17 cellular contexts compared by ENCODE assay signal in the genomic region with DNA sequence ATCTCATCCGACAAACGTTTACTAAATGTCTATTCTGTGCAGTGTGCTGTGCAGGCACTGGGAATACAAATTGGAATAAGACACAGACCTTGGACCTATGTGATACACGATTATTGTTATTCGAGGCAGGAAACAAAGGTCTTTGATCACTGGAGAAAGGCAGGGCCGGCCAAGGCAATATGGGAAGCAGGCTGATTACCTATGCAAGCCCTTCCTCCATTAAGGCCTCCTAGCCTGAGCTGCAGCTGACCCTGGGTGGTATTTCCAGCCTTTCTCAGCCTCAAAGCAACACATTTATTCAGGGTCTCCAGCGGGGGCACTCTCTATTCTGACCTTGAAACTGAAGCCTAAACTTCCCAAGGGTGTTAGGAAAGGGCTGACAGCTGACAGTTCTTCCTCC. TPM values are rescaled to one million over a fixed set of nuclear protein-coding genes. Genes with fewer than 3 reads are reported as not detected.
"Had no signal": no experiment of that assay in that cellular context is flagged by ENCODE, and none has a peak within 500 bp of the region (broad histone marks: within the 10 kb centered on the region; RNA-seq: fewer than 3 reads in every experiment).

No MANE protein-coding gene starts in this region.

- H3K27ac ChIP-seq: breast epithelium, foreskin keratinocyte, pancreas, tibial nerve had no signal

- H3K4me3 Mint-ChIP-seq: dendritic cell treated with granulocyte-macrophage colony-stimulating factor and Interleukin-4, amounts not matched to agents 40 ng/mL and 50 ng/mL, for 4 days; naive B cell; stimulated activated effector memory CD8-positive, alpha-beta T cell treated with anti-CD3 and anti-CD28 coated beads, Interleukin-12 subunit alpha, Interleukin-12 subunit beta, amount 100 ng/mL, for 72 hours had no signal

- DNase-seq: activated CD4-positive, CD25-positive, alpha-beta regulatory T cell treated with anti-CD3 and anti-CD28 coated beads, Interleukin-2, amount 50 U/mL, for 72 hours; activated naive CD4-positive, alpha-beta T cell; aorta; effector memory CD4-positive, alpha-beta T cell; foreskin keratinocyte; glutamatergic neuron; hypothalamus; naive B cell; pancreas; stimulated activated CD4-positive, alpha-beta T cell treated with anti-CD3 and anti-CD28 coated beads, Interleukin-12 subunit alpha, Interleukin-12 subunit beta, amount 100 ng/mL, for 4 hours; T-helper 9 cell had no signal

- H3K9me3 Mint-ChIP-seq: dendritic cell treated with granulocyte-macrophage colony-stimulating factor and Interleukin-4, amounts not matched to agents 40 ng/mL and 50 ng/mL, for 4 days; naive B cell; stimulated activated effector memory CD8-positive, alpha-beta T cell treated with anti-CD3 and anti-CD28 coated beads, Interleukin-12 subunit alpha, Interleukin-12 subunit beta, amount 100 ng/mL, for 72 hours had no signal

- H3K27ac Mint-ChIP-seq: naive B cell had no signal

- H3K4me1 Mint-ChIP-seq: naive B cell had no signal

- H3K36me3 ChIP-seq: breast epithelium, pancreas, tibial nerve had no signal

- H3K4me1 ChIP-seq: breast epithelium, foreskin keratinocyte, pancreas had no signal

- H3K4me3 ChIP-seq: breast epithelium, pancreas, tibial nerve had no signal

- H3K36me3 Mint-ChIP-seq: naive B cell; stimulated activated effector memory CD8-positive, alpha-beta T cell treated with anti-CD3 and anti-CD28 coated beads, Interleukin-12 subunit alpha, Interleukin-12 subunit beta, amount 100 ng/mL, for 72 hours had no signal

- ATAC-seq: foreskin keratinocyte; pancreas; stimulated activated effector memory CD8-positive, alpha-beta T cell treated with anti-CD3 and anti-CD28 coated beads, Interleukin-12 subunit alpha, Interleukin-12 subunit beta, amount 100 ng/mL, for 72 hours had no signal

- H3K27me3 ChIP-seq: breast epithelium, pancreas, tibial nerve had no signal

- H3K9me3 ChIP-seq: breast epithelium, pancreas, tibial nerve had no signal

RNA-seq across cellular contexts. Expression of a gene that starts 13.4 kb away (rescaled TPM):
- total RNA-seq: activated CD8-positive, alpha-beta memory T cell treated with anti-CD3 and anti-CD28 coated beads for 36 hours; lung microvascular endothelial cell had no signal

RNA-seq across cellular contexts. Expression of a gene that starts 44.5 kb away (rescaled TPM):
- total RNA-seq: activated CD8-positive, alpha-beta memory T cell treated with anti-CD3 and anti-CD28 coated beads for 36 hours; lung microvascular endothelial cell had no signal
